24 cellular contexts compared by ENCODE assay signal in the genomic region with DNA sequence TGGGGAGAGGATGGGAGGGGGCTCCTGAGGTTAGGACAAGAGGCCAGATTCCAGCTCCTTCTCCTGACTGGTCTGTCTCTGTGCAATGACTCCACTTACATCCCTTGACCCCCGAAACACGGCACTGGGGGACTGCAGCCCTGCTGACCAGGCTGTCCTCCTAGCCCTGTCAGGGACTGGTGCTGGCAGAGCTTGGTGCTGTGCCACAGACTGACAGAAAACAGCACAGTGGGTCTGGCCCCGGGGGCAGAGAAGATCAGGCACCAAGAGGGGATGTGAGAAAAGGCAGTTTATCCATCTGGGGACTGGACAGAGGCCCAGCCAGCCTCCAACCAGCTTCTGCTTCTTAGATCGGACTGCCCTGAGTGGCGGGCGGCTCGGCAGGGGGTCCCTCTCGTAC.
"Had no signal": no experiment of that assay in that cellular context is flagged by ENCODE, and none has a peak within 500 bp of the region (broad histone marks: within the 10 kb centered on the region; RNA-seq: fewer than 3 reads in every experiment).

No MANE protein-coding gene starts in this region.

- DNase-seq: effector memory CD4-positive, alpha-beta T cell; esophagus squamous epithelium; foreskin fibroblast; glutamatergic neuron; immature natural killer cell; kidney; left cardiac atrium; left ventricle myocardium inferior; mesendoderm; naive B cell; nucleus accumbens; ovary; right cardiac atrium; stimulated activated CD4-positive, alpha-beta T cell treated with anti-CD3 and anti-CD28 coated beads, Interleukin-4, amount 100 ng/mL, for 1 hour; stimulated activated CD8-positive, alpha-beta memory T cell treated with anti-CD3 and anti-CD28 coated beads, Interleukin-4, amount 100 ng/mL, for 48 hours; stimulated activated naive CD8-positive, alpha-beta T cell treated with anti-CD3 and anti-CD28 coated beads, Interleukin-15, Interleukin-2, amounts not matched to agents 100 U/mL and 50 U/mL, for 24 hours; thyroid gland; uterus had no signal

- FAIRE-seq: kidney had no signal

- H3K27me3 ChIP-seq: esophagus squamous epithelium, gastroesophageal sphincter, ovary, suprapubic skin, thyroid gland, uterus had no signal

- H3K27me3 Mint-ChIP-seq: naive B cell, type B pancreatic cell had no signal

- H3K4me1 Mint-ChIP-seq: immature natural killer cell; naive B cell; nephron; stimulated activated effector memory CD8-positive, alpha-beta T cell treated with anti-CD3 and anti-CD28 coated beads, Interleukin-12 subunit alpha, Interleukin-12 subunit beta, amount 100 ng/mL, for 72 hours had no signal

- H3K36me3 ChIP-seq: ovary, uterus had no signal

- ATAC-seq: gastroesophageal sphincter; left cardiac atrium; right cardiac atrium; stimulated activated effector memory CD8-positive, alpha-beta T cell treated with anti-CD3 and anti-CD28 coated beads, Interleukin-12 subunit alpha, Interleukin-12 subunit beta, amount 100 ng/mL, for 72 hours; stimulated activated naive CD8-positive, alpha-beta T cell treated with anti-CD3 and anti-CD28 coated beads, Interleukin-15, Interleukin-2, amounts not matched to agents 100 U/mL and 50 U/mL, for 24 hours had no signal

- H3K9me3 Mint-ChIP-seq: nephron; stimulated activated effector memory CD8-positive, alpha-beta T cell treated with anti-CD3 and anti-CD28 coated beads, Interleukin-12 subunit alpha, Interleukin-12 subunit beta, amount 100 ng/mL, for 72 hours; type B pancreatic cell had no signal

- H3K27ac ChIP-seq: esophagus squamous epithelium, gastroesophageal sphincter, left ventricle myocardium inferior, ovary, suprapubic skin, thyroid gland, uterus had no signal

- H3K4me3 ChIP-seq: esophagus squamous epithelium, gastroesophageal sphincter, left ventricle myocardium inferior, lung, ovary, suprapubic skin, thyroid gland, uterus had no signal

- H3K27ac Mint-ChIP-seq: immature natural killer cell; nephron; stimulated activated effector memory CD8-positive, alpha-beta T cell treated with anti-CD3 and anti-CD28 coated beads, Interleukin-12 subunit alpha, Interleukin-12 subunit beta, amount 100 ng/mL, for 72 hours; type B pancreatic cell had no signal

- H3K4me1 ChIP-seq: gastroesophageal sphincter, left ventricle myocardium inferior, suprapubic skin, thyroid gland, uterus had no signal

- H3K9me3 ChIP-seq: esophagus squamous epithelium, gastroesophageal sphincter, left ventricle myocardium inferior, ovary, suprapubic skin, thyroid gland, uterus had no signal

- H3K4me3 Mint-ChIP-seq: immature natural killer cell; nephron; stimulated activated effector memory CD8-positive, alpha-beta T cell treated with anti-CD3 and anti-CD28 coated beads, Interleukin-12 subunit alpha, Interleukin-12 subunit beta, amount 100 ng/mL, for 72 hours; type B pancreatic cell had no signal
